Comparison of ENCODE assay signal across 22 cellular contexts in the genomic region with DNA sequence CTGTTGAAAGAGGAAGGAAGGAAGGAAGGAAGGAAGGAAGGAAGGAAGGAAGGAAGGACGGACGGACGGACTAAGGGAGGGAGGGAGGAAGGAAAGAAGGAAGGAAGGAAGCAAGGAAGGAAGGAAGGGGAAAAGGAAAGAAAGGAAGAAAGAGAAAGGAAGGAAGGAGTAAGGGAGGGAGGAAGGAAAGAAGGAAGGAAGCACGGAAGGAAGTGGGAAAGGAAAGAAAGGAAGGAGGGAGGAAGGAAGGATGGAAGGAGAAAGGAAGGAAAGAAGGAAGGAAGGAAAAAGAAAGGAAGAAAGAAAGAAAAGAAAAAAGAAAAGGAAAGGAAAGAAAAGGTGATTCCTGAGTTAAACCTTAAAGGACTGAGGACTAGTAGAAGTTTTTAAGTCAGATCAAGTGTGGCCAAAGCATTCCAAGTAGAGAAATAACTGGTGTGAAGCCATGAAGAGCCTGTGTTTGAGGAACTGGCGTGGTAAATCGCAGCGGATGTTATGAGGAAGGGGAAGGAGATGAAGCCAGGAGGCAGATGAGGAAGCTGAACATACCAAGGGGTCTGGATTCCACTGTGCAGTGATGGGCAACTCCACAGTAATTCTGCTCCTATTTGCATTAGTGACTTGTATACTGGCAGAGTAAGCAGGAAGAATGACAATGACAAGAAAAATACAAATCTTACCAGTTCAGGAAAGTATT.
DNase-seq lines count a peak whose midpoint lies in the region; ATAC-seq and TF ChIP-seq lines count a peak whose summit lies in the region.
"Had no signal": no experiment of that assay in that cellular context is flagged by ENCODE, and none has a peak within 500 bp of the region (broad histone marks: within the 10 kb centered on the region; RNA-seq: fewer than 3 reads in every experiment).

No MANE protein-coding gene starts in this region.

- H3K27me3 Mint-ChIP-seq in endothelial cell (ENCODE audit: unreplicated experiment) = peaks cover 6% of the 10 kb centered on the region
- H3K27me3 Mint-ChIP-seq in activated CD8-positive, alpha-beta T cell treated with anti-CD3 and anti-CD28 coated beads for 36 hours = no peaks in the 10 kb centered on the region

- no peaks in the 10 kb centered on the region for H3K9me3 Mint-ChIP-seq in endothelial cell (ENCODE audit: unreplicated experiment)
- H3K9me3 Mint-ChIP-seq in activated CD8-positive, alpha-beta T cell treated with anti-CD3 and anti-CD28 coated beads for 36 hours = no peaks in the 10 kb centered on the region
- H3K9me3 Mint-ChIP-seq: activated naive CD4-positive, alpha-beta T cell treated with anti-CD3 and anti-CD28 coated beads for 36 hours; activated T-cell treated with anti-CD3 and anti-CD28 coated beads, Interleukin-2, amount 50 U/mL, for 4 hours; CD8-positive, alpha-beta T cell; immature natural killer cell had no signal

- TF ChIP-seq CTCF in endothelial cell (IDR thresholded peaks at IDR 0.05; ENCODE audit: unreplicated experiment) (no peak), neutrophil (IDR thresholded peaks at IDR 0.05) (no peak)
- TF ChIP-seq CTCF in activated CD8-positive, alpha-beta T cell treated with anti-CD3 and anti-CD28 coated beads for 36 hours (IDR thresholded peaks at IDR 0.05) = no peak

- intact Hi-C loops in activated CD8-positive, alpha-beta T cell treated with anti-CD3 and anti-CD28 coated beads for 36 hours (cut with micrococcal nuclease) = no loop called here

- H3K9me3 ChIP-seq in neutrophil = no peaks in the 10 kb centered on the region
- H3K9me3 ChIP-seq: heart right ventricle, thyroid gland had no signal

- H3K4me3 ChIP-seq in neutrophil (ENCODE audit: low read depth in 1 of 2, low read length in 1 of 2) = no peak overlapping the region
- H3K4me3 ChIP-seq: heart right ventricle, smooth muscle cell, thyroid gland had no signal

- H3K4me3 Mint-ChIP-seq in endothelial cell (ENCODE audit: unreplicated experiment) = no peak overlapping the region
- H3K4me3 Mint-ChIP-seq in activated CD8-positive, alpha-beta T cell treated with anti-CD3 and anti-CD28 coated beads for 36 hours = no peak overlapping the region
- H3K4me3 Mint-ChIP-seq: activated naive CD4-positive, alpha-beta T cell treated with anti-CD3 and anti-CD28 coated beads for 36 hours; activated T-cell treated with anti-CD3 and anti-CD28 coated beads, Interleukin-2, amount 50 U/mL, for 4 hours; CD8-positive, alpha-beta T cell; immature natural killer cell had no signal

- no peaks in the 10 kb centered on the region for H3K27me3 ChIP-seq in neutrophil
- H3K27me3 ChIP-seq: heart right ventricle, thyroid gland had no signal

- POLR2A ChIA-PET in activated CD8-positive, alpha-beta T cell treated with anti-CD3 and anti-CD28 coated beads for 36 hours (lab: Charles Lee) = no interaction called here

- peak overlapping the region; percentile 65 for H3K27ac ChIP-seq in neutrophil
- H3K27ac ChIP-seq: thyroid gland had no signal

- peaks cover 15% of the 10 kb centered on the region for H3K36me3 Mint-ChIP-seq in endothelial cell (ENCODE audit: low read depth, unreplicated experiment)
- no peaks in the 10 kb centered on the region for H3K36me3 Mint-ChIP-seq in activated CD8-positive, alpha-beta T cell treated with anti-CD3 and anti-CD28 coated beads for 36 hours (ENCODE audit: low read depth)
- H3K36me3 Mint-ChIP-seq: CD8-positive, alpha-beta T cell had no signal

- peaks cover 50% of the 10 kb centered on the region for H3K4me1 Mint-ChIP-seq in endothelial cell (ENCODE audit: unreplicated experiment)
- no peaks in the 10 kb centered on the region for H3K4me1 Mint-ChIP-seq in activated CD8-positive, alpha-beta T cell treated with anti-CD3 and anti-CD28 coated beads for 36 hours (ENCODE audit: low read depth)
- H3K4me1 Mint-ChIP-seq: immature natural killer cell had no signal

- no peaks in the 10 kb centered on the region for H3K36me3 ChIP-seq in neutrophil
- H3K36me3 ChIP-seq: heart right ventricle, thyroid gland had no signal

- DNase-seq in KBM-7 = peak; percentile 59
- peak; percentile 1 for DNase-seq in SIG-M5 (lab: John Stamatoyannopoulos, UW)
- DNase-seq in endothelial cell (ENCODE audit: low spot score) = no peak
- no peak for DNase-seq in activated CD8-positive, alpha-beta T cell treated with anti-CD3 and anti-CD28 coated beads for 36 hours
- DNase-seq in activated CD8-positive, alpha-beta memory T cell treated with anti-CD3 and anti-CD28 coated beads for 24 hours = no peak
- no peak for DNase-seq in NCI-H1105 treated with DMSO at 0.1 percent for 48 hours (lab: John Stamatoyannopoulos, UW)
- DNase-seq: activated naive CD4-positive, alpha-beta T cell treated with anti-CD3 and anti-CD28 coated beads for 36 hours; activated T-cell treated with anti-CD3 and anti-CD28 coated beads, Interleukin-2, amount 50 U/mL, for 4 hours; caudate nucleus; CD8-positive, alpha-beta T cell; DMS153; heart right ventricle; immature natural killer cell; NCI-H1417; NCI-H510A treated with DMSO at 0.1 percent for 48 hours; retina; stimulated activated CD4-positive, alpha-beta T cell treated with anti-CD3 and anti-CD28 coated beads, Interleukin-4, amount 100 ng/mL, for 24 hours; stimulated activated naive CD8-positive, alpha-beta T cell treated with anti-CD3 and anti-CD28 coated beads, Interleukin-15, Interleukin-2, amounts not matched to agents 100 U/mL and 50 U/mL, for 24 hours; thyroid gland had no signal

- peaks cover 8 to 14% of the 10 kb centered on the region in 2 experiments for H3K4me1 ChIP-seq in neutrophil (ENCODE audit: control insufficient read depth in 1 of 2, insufficient read depth in 1 of 2, low read depth in 1 of 2, low read length in 1 of 2)
- H3K4me1 ChIP-seq: thyroid gland had no signal

- H3K27ac Mint-ChIP-seq in endothelial cell (ENCODE audit: unreplicated experiment) = peak overlapping the region; percentile 54
- H3K27ac Mint-ChIP-seq in activated CD8-positive, alpha-beta T cell treated with anti-CD3 and anti-CD28 coated beads for 36 hours = no peak overlapping the region
- H3K27ac Mint-ChIP-seq: activated naive CD4-positive, alpha-beta T cell treated with anti-CD3 and anti-CD28 coated beads for 36 hours; CD8-positive, alpha-beta T cell; immature natural killer cell had no signal

- CTCF ChIA-PET in activated CD8-positive, alpha-beta T cell treated with anti-CD3 and anti-CD28 coated beads for 36 hours (lab: Charles Lee) = interaction anchor here (0.6 kb wide), 1 partner anchor 228 kb away, joined by 3 read pairs; no protein-coding TSS in a partner anchor

- in situ Hi-C loops in KBM-7 (cut with MboI; ENCODE audit: low pct_unique_long_range_greater_than_20kb, low sequenced_read_pairs) = no loop called here

- ATAC-seq in activated CD8-positive, alpha-beta T cell treated with anti-CD3 and anti-CD28 coated beads for 36 hours = no peak
- ATAC-seq in GM21737 (IDR thresholded peaks at IDR 0.05; ENCODE audit: unreplicated experiment) = no peak
- ATAC-seq: activated T-cell treated with anti-CD3 and anti-CD28 coated beads, Interleukin-2, amount 50 U/mL, for 4 hours; CD8-positive, alpha-beta T cell; heart right ventricle; stimulated activated naive CD8-positive, alpha-beta T cell treated with anti-CD3 and anti-CD28 coated beads, Interleukin-15, Interleukin-2, amounts not matched to agents 100 U/mL and 50 U/mL, for 24 hours had no signal

Comparison
In these comparisons a context has a peak if more than half of its experiments do, and no peak if none do; other contexts are left out.
1. DNase-seq: peak in KBM-7 (single experiment) and SIG-M5 (single experiment); none in endothelial cell (single experiment), activated CD8-positive, alpha-beta T cell treated with anti-CD3 and anti-CD28 coated beads for 36 hours (single experiment), activated CD8-positive, alpha-beta memory T cell treated with anti-CD3 and anti-CD28 coated beads for 24 hours (single experiment) and NCI-H1105 treated with DMSO at 0.1 percent for 48 hours (single experiment).